Comparison of ENCODE assay signal across 1 cellular context in the genomic region with DNA sequence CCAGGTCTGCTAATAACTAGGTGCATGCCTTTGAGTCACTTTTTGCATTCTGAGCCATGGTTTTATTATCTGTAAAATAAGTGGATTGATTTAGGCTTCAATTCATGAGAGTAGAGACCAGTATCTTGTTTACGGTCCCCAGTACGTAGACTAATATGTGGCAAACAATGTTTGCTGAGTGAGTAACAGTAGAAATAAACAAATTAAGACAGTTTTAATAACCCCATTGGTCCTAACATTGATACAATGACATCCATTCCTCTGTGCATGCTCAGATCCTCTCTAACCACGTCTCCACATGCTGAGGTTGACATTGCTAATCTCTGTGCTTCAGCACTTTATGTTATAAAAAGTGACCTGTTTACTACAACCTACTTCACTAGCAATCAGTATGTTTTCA.
TF ChIP-seq lines count a peak whose summit lies in the region.

No MANE protein-coding gene starts in this region.

TF ChIP-seq in HepG2, 621 proteins besides CTCF, POLR2A, EP300 and RAD21:
- TF ChIP-seq, protein P1, sequence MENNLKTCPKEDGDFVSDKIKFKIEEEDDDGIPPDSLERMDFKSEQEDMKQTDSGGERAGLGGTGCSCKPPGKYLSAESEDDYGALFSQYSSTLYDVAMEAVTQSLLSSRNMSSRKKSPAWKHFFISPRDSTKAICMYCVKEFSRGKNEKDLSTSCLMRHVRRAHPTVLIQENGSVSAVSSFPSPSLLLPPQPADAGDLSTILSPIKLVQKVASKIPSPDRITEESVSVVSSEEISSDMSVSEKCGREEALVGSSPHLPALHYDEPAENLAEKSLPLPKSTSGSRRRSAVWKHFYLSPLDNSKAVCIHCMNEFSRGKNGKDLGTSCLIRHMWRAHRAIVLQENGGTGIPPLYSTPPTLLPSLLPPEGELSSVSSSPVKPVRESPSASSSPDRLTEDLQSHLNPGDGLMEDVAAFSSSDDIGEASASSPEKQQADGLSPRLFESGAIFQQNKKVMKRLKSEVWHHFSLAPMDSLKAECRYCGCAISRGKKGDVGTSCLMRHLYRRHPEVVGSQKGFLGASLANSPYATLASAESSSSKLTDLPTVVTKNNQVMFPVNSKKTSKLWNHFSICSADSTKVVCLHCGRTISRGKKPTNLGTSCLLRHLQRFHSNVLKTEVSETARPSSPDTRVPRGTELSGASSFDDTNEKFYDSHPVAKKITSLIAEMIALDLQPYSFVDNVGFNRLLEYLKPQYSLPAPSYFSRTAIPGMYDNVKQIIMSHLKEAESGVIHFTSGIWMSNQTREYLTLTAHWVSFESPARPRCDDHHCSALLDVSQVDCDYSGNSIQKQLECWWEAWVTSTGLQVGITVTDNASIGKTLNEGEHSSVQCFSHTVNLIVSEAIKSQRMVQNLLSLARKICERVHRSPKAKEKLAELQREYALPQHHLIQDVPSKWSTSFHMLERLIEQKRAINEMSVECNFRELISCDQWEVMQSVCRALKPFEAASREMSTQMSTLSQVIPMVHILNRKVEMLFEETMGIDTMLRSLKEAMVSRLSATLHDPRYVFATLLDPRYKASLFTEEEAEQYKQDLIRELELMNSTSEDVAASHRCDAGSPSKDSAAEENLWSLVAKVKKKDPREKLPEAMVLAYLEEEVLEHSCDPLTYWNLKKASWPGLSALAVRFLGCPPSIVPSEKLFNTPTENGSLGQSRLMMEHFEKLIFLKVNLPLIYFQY (CRISPR knock-in tag; IDR thresholded peaks at IDR 0.05; ENCODE audit: borderline replicate concordance): no peak
- TF ChIP-seq SP2 (CRISPR knock-in tag; IDR thresholded peaks at IDR 0.05): no peak
- TF ChIP-seq, protein P2, sequence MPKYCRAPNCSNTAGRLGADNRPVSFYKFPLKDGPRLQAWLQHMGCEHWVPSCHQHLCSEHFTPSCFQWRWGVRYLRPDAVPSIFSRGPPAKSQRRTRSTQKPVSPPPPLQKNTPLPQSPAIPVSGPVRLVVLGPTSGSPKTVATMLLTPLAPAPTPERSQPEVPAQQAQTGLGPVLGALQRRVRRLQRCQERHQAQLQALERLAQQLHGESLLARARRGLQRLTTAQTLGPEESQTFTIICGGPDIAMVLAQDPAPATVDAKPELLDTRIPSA (CRISPR knock-in tag; IDR thresholded peaks at IDR 0.05; ENCODE audit: borderline replicate concordance): no peak
- TF ChIP-seq TSC22D2 (CRISPR knock-in tag; IDR thresholded peaks at IDR 0.05; ENCODE audit: borderline replicate concordance): no peak
TF ChIP-seq in HepG2: peak in this region for 0.
